ENCODE assay signal across 8 cellular contexts in the genomic region with DNA sequence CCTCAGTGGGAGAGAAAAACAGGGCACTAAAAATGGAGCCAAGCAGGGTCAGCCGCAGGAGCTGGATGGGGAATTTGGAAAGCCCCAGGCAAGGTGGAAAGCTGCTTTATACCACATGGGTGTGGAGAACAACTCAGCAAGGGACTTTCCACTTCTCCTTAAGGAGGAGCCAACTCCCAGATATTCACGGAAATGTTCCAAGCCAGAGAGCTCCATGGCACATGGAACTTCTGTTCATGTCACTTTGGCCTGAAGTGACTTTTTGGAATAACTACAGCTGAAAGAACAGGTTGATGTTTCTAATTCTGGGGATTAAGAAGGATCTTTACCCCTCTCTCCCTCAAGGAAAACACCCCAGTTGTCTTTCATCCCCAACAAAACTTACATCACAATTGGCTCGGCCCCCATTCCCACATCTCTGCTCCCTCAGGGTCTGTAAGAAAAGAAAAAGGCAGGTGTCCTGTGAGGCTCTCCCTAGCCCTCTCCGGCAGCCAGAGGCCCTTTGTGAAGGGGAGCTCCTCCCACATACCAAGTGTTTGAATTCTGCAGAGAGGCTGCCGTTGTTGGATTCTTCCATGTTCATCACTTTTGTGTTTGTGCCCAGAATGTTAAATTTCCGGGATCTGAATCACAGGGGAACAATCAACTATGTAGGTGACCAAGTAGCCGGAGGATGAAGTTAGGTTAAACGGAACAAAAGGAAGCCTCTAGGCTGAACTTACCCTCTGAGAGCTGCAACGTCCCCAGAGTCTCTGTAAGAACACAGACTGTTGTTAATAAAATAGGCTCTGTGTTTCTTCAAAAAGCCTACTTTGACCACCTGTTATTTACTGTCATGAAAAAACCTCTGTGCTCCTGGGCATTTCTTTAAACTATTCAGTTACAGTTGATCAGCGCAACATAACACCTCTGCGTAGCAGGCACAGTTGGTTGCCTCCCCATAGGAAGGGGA. TPM values are rescaled to one million over a fixed set of nuclear protein-coding genes. Genes with fewer than 3 reads are reported as not detected.
A peak's percentile ranks its signal among the peaks of the same experiment; 100 is the strongest.
DNase-seq lines count a peak whose midpoint lies in the region; ATAC-seq and TF ChIP-seq lines count a peak whose summit lies in the region.

No MANE protein-coding gene starts in this region.

- TF ChIP-seq CTCF in nephron (IDR thresholded peaks at IDR 0.05; ENCODE audit: unreplicated experiment in 3 of 3) = no peak

- peak overlapping the region; percentile 92 for H3K27ac ChIP-seq in epithelial cell of prostate

- H3K9me3 Mint-ChIP-seq in nephron = no peaks in the 10 kb centered on the region

- no peak for ATAC-seq in HG03565 (IDR thresholded peaks at IDR 0.05; ENCODE audit: unreplicated experiment)

- DNase-seq in Caki2 (ENCODE audit: low read depth) (peak; percentile 88), NCI-H226 (peak; percentile 92), epithelial cell of prostate (ENCODE audit: low read depth, low spot score) (peak; percentile 31), T-helper 2 cell (no peak), HUDEP-2 (lab: John Stamatoyannopoulos, UW; ENCODE audit: unreplicated experiment in 76 of 76) (no peak), SHP77 treated with DMSO at 0.1 percent for 48 hours (lab: John Stamatoyannopoulos, UW) (no peak)

- H3K4me1 Mint-ChIP-seq in nephron = peaks cover 21% of the 10 kb centered on the region

- H3K27me3 Mint-ChIP-seq in nephron (ENCODE audit: low read depth) = no peaks in the 10 kb centered on the region

- H3K4me3 Mint-ChIP-seq in nephron = peak overlapping the region in 1 of 3 experiments; percentile 45

- in situ Hi-C loops in Caki2 (cut with HindIII; ENCODE audit: low pct_unique_long_range_greater_than_20kb, low sequenced_read_pairs) = no loop called here

- peak overlapping the region; percentile 83 to 93 (median 85) for H3K27ac Mint-ChIP-seq in nephron

- peaks cover 60% of the 10 kb centered on the region for H3K36me3 Mint-ChIP-seq in nephron (ENCODE audit: low read depth)

RNA-seq across cellular contexts. Expression of a gene that starts 41.0 kb away (rescaled TPM):
- total RNA-seq in Caki2 (2014; rRNA removed; shearing (Covaris generic); ENCODE audit: low replicate concordance) = not detected in 2 replicates

RNA-seq across cellular contexts. Expression of a gene that starts 53.1 kb away (rescaled TPM):
- total RNA-seq in Caki2 (2014; rRNA removed; shearing (Covaris generic); ENCODE audit: low replicate concordance) = 13.7 and 14.4 TPM in 2 replicates

RNA-seq across cellular contexts. Expression of a gene that starts 58.9 kb away (rescaled TPM):
- total RNA-seq in Caki2 (2014; rRNA removed; shearing (Covaris generic); ENCODE audit: low replicate concordance) = 21.0 and 29.7 TPM in 2 replicates

Comparison
In these comparisons a context has a peak if more than half of its experiments do, and no peak if none do; other contexts are left out.
1. DNase-seq: peak in Caki2 (single experiment), NCI-H226 (single experiment) and epithelial cell of prostate (single experiment); none in T-helper 2 cell (0 of 5), HUDEP-2 (0 of 76) and SHP77 treated with DMSO at 0.1 percent for 48 hours (single experiment).